ENCODE assay signal across 1 cellular context in genomic region chr19:19191920-19192882, GRCh38.
A peak's percentile ranks its signal among the peaks of the same experiment; 100 is the strongest.
TF ChIP-seq lines count a peak whose summit lies in the region.

BORCS8 (minus strand) TSS chr19:19192152; CDS start chr19:19192117, 35 bp downstream.
RFXANK (plus strand) TSS chr19:19192258; CDS start chr19:19193947, 1,689 bp downstream.

TF ChIP-seq in K562, 482 proteins besides CTCF, POLR2A, EP300 and RAD21 (continued from another document and continues in another):
- TF ChIP-seq ZNF282 (CRISPR knock-in tag; IDR thresholded peaks at IDR 0.05) (no peak), ZNF740 (CRISPR knock-in tag; IDR thresholded peaks at IDR 0.05) (peak; percentile 73), ZNF740 (tag; IDR thresholded peaks at IDR 0.05) (no peak), ZNF449 (CRISPR knock-in tag; IDR thresholded peaks at IDR 0.05) (no peak), SMARCE1 (IDR thresholded peaks at IDR 0.05) (0 out of 2 replicates have a peak, but pooled peaks have one; percentile 33), TGIF2 (CRISPR knock-in tag; IDR thresholded peaks at IDR 0.05) (no peak), PRMT5 (CRISPR knock-in tag; IDR thresholded peaks at IDR 0.05) (0 out of 2 replicates have a peak, but pooled peaks have one; percentile 29), POLR2B (IDR thresholded peaks at IDR 0.05; ENCODE audit: low read depth, partially characterized antibody) (peak; percentile 69), RFX7 (CRISPR knock-in tag; IDR thresholded peaks at IDR 0.05) (no peak), RFX1 (IDR thresholded peaks at IDR 0.05) (peak; percentile 61; the same call in 1 of the 2 replicates), PURB (CRISPR knock-in tag; IDR thresholded peaks at IDR 0.05; ENCODE audit: low read depth) (no peak), GTF2E2 (tag; IDR thresholded peaks at IDR 0.05) (peak; percentile 95), FOXJ3 (CRISPR knock-in tag; IDR thresholded peaks at IDR 0.05) (no peak), ZNF76 (CRISPR knock-in tag; IDR thresholded peaks at IDR 0.05; ENCODE audit: borderline replicate concordance) (no peak), NR2C2 (CRISPR knock-in tag; IDR thresholded peaks at IDR 0.05) (peak; percentile 84), NR2C2 (tag; IDR thresholded peaks at IDR 0.05) (peak; percentile 90), GATAD2A (IDR thresholded peaks at IDR 0.05) (no peak), MAX (CRISPR knock-in tag; IDR thresholded peaks at IDR 0.05) (peak; percentile 79), PML (IDR thresholded peaks at IDR 0.05; ENCODE audit: low read length) (peak; percentile 61; the same call in 1 of the 2 replicates), ZNF398 (CRISPR knock-in tag; IDR thresholded peaks at IDR 0.05) (no peak), ZNF277 (CRISPR knock-in tag; IDR thresholded peaks at IDR 0.05; ENCODE audit: borderline replicate concordance) (no peak), NR2F6 (CRISPR knock-in tag; IDR thresholded peaks at IDR 0.05) (no peak), HBP1 (CRISPR knock-in tag; IDR thresholded peaks at IDR 0.05) (0 out of 2 replicates have a peak, but pooled peaks have one; percentile 15), SLC30A9 (CRISPR knock-in tag; IDR thresholded peaks at IDR 0.05) (no peak), RBM22 (IDR thresholded peaks at IDR 0.05; ENCODE audit: low read depth, low read length, poor library complexity, severe bottlenecking) (peak; percentile 90), HOMEZ (CRISPR knock-in tag; IDR thresholded peaks at IDR 0.05) (no peak), SRSF9 (IDR thresholded peaks at IDR 0.05; ENCODE audit: borderline replicate concordance, low read depth, low read length) (no peak), ESRRB (CRISPR knock-in tag; IDR thresholded peaks at IDR 0.05; ENCODE audit: borderline replicate concordance) (no peak), IRF1 (CRISPR knock-in tag; IDR thresholded peaks at IDR 0.05; ENCODE audit: borderline replicate concordance) (no peak), IFI16 (CRISPR knock-in tag; IDR thresholded peaks at IDR 0.05) (no peak), POLR2AphosphoS5 (IDR thresholded peaks at IDR 0.05; ENCODE audit: control insufficient read depth, insufficient read depth, low read depth, low read length) (no peak; the same call in 1 of the 2 replicates), ZNF655 (CRISPR knock-in tag; IDR thresholded peaks at IDR 0.05) (no peak), ZNF217 (CRISPR knock-in tag; IDR thresholded peaks at IDR 0.05) (no peak), RBM25 (IDR thresholded peaks at IDR 0.05; ENCODE audit: low read depth, low read length, severe bottlenecking) (no peak), ZNF79 (CRISPR knock-in tag; IDR thresholded peaks at IDR 0.05; ENCODE audit: low read depth) (no peak), HMG20B (CRISPR knock-in tag; IDR thresholded peaks at IDR 0.05) (no peak), PHB2 (IDR thresholded peaks at IDR 0.05; ENCODE audit: low read depth) (no peak), ZNF408 (CRISPR knock-in tag; IDR thresholded peaks at IDR 0.05; ENCODE audit: low read depth) (no peak), NR0B1 (IDR thresholded peaks at IDR 0.05; ENCODE audit: partially characterized antibody) (no peak), SRSF3 (IDR thresholded peaks at IDR 0.05; ENCODE audit: insufficient read depth, low read length) (no peak), PRDM10 (IDR thresholded peaks at IDR 0.05; ENCODE audit: partially characterized antibody) (peak; percentile 70), SAP30 (IDR thresholded peaks at IDR 0.05; ENCODE audit: borderline replicate concordance, insufficient read depth, low read depth, low read length, poor library complexity, severe bottlenecking) (peak; percentile 82), RB1 (IDR thresholded peaks at IDR 0.05; ENCODE audit: low read depth) (peak; percentile 93), USF2 (CRISPR knock-in tag; IDR thresholded peaks at IDR 0.05) (no peak), SRSF7 (optimal IDR thresholded peaks at IDR 0.05; ENCODE audit: low read depth, low read length) (no peak), KLF1 (tag; IDR thresholded peaks at IDR 0.05) (no peak), PREB (CRISPR knock-in tag; IDR thresholded peaks at IDR 0.05) (no peak), WHSC1 (IDR thresholded peaks at IDR 0.05; ENCODE audit: low read length) (no peak)
